ENCODE assay signal across 2 cellular contexts in genomic region chr2:109635426-109636289, GRCh38.
TF ChIP-seq lines count a peak whose summit lies in the region.

No MANE protein-coding gene starts in this region.

TF ChIP-seq in IMR-90, 13 proteins besides CTCF, POLR2A, EP300 and RAD21:
- TF ChIP-seq CHD1 (IDR thresholded peaks at IDR 0.05; ENCODE audit: low read depth, low read length) (no peak), SMC3 (IDR thresholded peaks at IDR 0.05; ENCODE audit: low read depth, low read length) (no peak), RFX5 (IDR thresholded peaks at IDR 0.05; ENCODE audit: low read depth, low read length) (no peak), MAZ (IDR thresholded peaks at IDR 0.05; ENCODE audit: borderline replicate concordance, low read depth, low read length) (no peak), NFE2L2 (IDR thresholded peaks at IDR 0.05; ENCODE audit: low read depth, low read length) (no peak), USF2 (IDR thresholded peaks at IDR 0.05; ENCODE audit: low read depth, low read length) (no peak), CEBPB (IDR thresholded peaks at IDR 0.05; ENCODE audit: low read depth, low read length) (no peak), MAFK (IDR thresholded peaks at IDR 0.05; ENCODE audit: low read depth, low read length) (no peak), MXI1 (IDR thresholded peaks at IDR 0.05; ENCODE audit: borderline replicate concordance, low read depth, low read length) (no peak), RCOR1 (IDR thresholded peaks at IDR 0.05; ENCODE audit: insufficient replicate concordance, low read length) (no peak), BHLHE40 (IDR thresholded peaks at IDR 0.05; ENCODE audit: low read depth, low read length) (no peak), FOS (IDR thresholded peaks at IDR 0.05; ENCODE audit: low read depth, low read length) (no peak)
- TF ChIP-seq, protein P1, sequence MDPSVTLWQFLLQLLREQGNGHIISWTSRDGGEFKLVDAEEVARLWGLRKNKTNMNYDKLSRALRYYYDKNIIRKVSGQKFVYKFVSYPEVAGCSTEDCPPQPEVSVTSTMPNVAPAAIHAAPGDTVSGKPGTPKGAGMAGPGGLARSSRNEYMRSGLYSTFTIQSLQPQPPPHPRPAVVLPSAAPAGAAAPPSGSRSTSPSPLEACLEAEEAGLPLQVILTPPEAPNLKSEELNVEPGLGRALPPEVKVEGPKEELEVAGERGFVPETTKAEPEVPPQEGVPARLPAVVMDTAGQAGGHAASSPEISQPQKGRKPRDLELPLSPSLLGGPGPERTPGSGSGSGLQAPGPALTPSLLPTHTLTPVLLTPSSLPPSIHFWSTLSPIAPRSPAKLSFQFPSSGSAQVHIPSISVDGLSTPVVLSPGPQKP (IDR thresholded peaks at IDR 0.05; ENCODE audit: borderline replicate concordance, low read depth, low read length): no peak

TF ChIP-seq in GM12878, 131 proteins besides CTCF, POLR2A, EP300 and RAD21:
- TF ChIP-seq STAT3 (IDR thresholded peaks at IDR 0.05; ENCODE audit: low read depth, low read length): no peak
- TF ChIP-seq ZBTB33 (IDR thresholded peaks at IDR 0.05): no peak
- no peak for TF ChIP-seq ASH2L (IDR thresholded peaks at IDR 0.05; ENCODE audit: borderline replicate concordance, low read depth)
- TF ChIP-seq ZBTB11 (CRISPR knock-in tag; IDR thresholded peaks at IDR 0.05): no peak
- TF ChIP-seq IRF4 (IDR thresholded peaks at IDR 0.05; ENCODE audit: low read depth, low read length): no peak
- no peak for TF ChIP-seq E2F4 (IDR thresholded peaks at IDR 0.05; ENCODE audit: low read depth, low read length)
